ENCODE assay signal across 1 cellular context in the genomic region with DNA sequence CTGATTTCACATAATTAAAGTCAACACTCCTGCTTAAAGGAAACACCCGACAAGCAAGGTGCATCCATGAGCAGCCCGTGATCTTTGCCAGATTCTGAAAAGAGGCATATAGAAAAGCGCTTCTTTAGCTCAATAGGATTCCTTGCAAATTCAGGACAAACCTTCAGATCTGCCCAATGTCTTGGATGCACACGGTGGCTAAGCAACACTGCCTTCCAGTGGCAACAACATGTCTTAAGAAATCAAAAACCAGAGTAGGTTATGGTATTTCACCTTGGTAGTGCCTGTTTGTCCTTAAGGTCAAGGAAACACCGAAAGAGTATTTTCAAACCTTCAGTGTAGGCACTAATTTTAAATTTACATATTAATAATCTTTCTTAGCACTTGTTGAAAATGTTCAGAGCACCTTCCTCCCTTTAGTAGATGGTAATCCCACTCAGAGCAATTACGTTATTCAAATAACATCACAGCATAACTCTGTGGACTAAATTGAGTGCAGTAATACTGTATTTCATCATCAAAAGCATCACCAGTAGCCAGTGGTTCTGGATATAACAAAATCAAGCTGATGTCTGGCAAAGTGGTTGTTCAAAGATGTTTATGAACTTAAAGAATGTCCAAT.
TF ChIP-seq lines count a peak whose summit lies in the region.

No MANE protein-coding gene starts in this region.

TF ChIP-seq in H1, 55 proteins besides CTCF, POLR2A, EP300 and RAD21 (continued from another document):
- TF ChIP-seq TEAD4 (IDR thresholded peaks at IDR 0.05; ENCODE audit: low read depth, low read length) (no peak), POU5F1 (IDR thresholded peaks at IDR 0.05; ENCODE audit: low read depth, low read length) (no peak), RFX5 (IDR thresholded peaks at IDR 0.05; ENCODE audit: borderline replicate concordance, low read depth, low read length) (no peak), HDAC2 (IDR thresholded peaks at IDR 0.05; ENCODE audit: borderline replicate concordance in 1 of 2, low read depth in 2 of 2, low read length in 2 of 2) (no peak)
- TF ChIP-seq, protein P1, sequence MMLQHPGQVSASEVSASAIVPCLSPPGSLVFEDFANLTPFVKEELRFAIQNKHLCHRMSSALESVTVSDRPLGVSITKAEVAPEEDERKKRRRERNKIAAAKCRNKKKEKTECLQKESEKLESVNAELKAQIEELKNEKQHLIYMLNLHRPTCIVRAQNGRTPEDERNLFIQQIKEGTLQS (IDR thresholded peaks at IDR 0.05; ENCODE audit: insufficient read depth, low read depth, low read length), result no peak
- TF ChIP-seq, protein P2, sequence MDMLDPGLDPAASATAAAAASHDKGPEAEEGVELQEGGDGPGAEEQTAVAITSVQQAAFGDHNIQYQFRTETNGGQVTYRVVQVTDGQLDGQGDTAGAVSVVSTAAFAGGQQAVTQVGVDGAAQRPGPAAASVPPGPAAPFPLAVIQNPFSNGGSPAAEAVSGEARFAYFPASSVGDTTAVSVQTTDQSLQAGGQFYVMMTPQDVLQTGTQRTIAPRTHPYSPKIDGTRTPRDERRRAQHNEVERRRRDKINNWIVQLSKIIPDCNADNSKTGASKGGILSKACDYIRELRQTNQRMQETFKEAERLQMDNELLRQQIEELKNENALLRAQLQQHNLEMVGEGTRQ (IDR thresholded peaks at IDR 0.05; ENCODE audit: low read length), result no peak
